In the genomic region with DNA sequence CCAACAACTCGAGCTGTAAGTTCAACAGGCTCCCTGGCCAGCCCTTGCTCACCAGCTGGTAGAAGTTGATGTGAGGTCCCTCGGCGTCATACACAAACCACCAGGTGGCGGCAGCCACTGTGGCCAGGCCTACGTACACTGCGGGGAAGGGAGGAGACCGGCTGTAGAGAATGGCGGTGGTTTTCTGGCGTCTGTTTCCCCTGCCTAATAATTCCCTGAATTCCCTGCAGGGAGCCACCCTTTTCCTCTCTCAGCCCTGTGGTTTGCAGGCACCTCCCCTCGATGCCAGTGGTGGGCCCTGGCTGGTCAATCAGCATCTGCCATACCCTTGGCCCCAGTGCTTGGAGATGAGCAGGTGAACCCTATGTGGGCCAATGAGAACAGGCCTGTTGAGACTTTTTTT, we compare ENCODE assay signal across 8 cellular contexts.
DNase-seq lines count a peak whose midpoint lies in the region; ATAC-seq and TF ChIP-seq lines count a peak whose summit lies in the region.

No MANE protein-coding gene starts in this region.

- peak; percentile 92 for TF ChIP-seq CTCF in 22Rv1 (IDR thresholded peaks at IDR 0.05)
- peak; percentile 31 for TF ChIP-seq CTCF in GM10266 (IDR thresholded peaks at IDR 0.05; ENCODE audit: control insufficient read depth, insufficient read depth, low read depth, missing control alignments)
- TF ChIP-seq CTCF in astrocyte of the cerebellum (IDR thresholded peaks at IDR 0.05; ENCODE audit: low read depth, low read length, missing control alignments) = peak; percentile 80

- DNase-seq in GM10266 (ENCODE audit: extremely low spot score) = no peak
- DNase-seq in NCI-H526 (lab: John Stamatoyannopoulos, UW) = peak; percentile 36 to 70
- DNase-seq in astrocyte of the cerebellum (ENCODE audit: low read depth) = peak; percentile 59
- peak; percentile 86 for DNase-seq in iPS-NIHi11 (ENCODE audit: low spot score)
- DNase-seq in stimulated activated CD8-positive, alpha-beta memory T cell treated with anti-CD3 and anti-CD28 coated beads, Interleukin-4, amount 100 ng/mL, for 48 hours = peak; percentile 44
- DNase-seq in NCI-H187 (lab: John Stamatoyannopoulos, UW) = no peak

- in situ Hi-C loops in astrocyte of the cerebellum (cut with HindIII; ENCODE audit: low sequenced_read_pairs) = no loop called here

- no peak overlapping the region for H3K4me3 ChIP-seq in astrocyte of the cerebellum (ENCODE audit: low read depth, low read length)

- no peak for ATAC-seq in GM19455 (IDR thresholded peaks at IDR 0.05; ENCODE audit: unreplicated experiment)

- H3K27ac ChIP-seq in 22Rv1 = no peak overlapping the region

Comparison
In these comparisons a context has a peak if more than half of its experiments do, and no peak if none do; other contexts are left out.
1. CTCF ChIP-seq: peak in every context shown above with its lines; median percentile 92 in 22Rv1; 80 in astrocyte of the cerebellum; 31 in GM10266.
2. DNase-seq: peak in NCI-H526 (2 of 2), astrocyte of the cerebellum (single experiment), iPS-NIHi11 (single experiment) and stimulated activated CD8-positive, alpha-beta memory T cell treated with anti-CD3 and anti-CD28 coated beads, Interleukin-4, amount 100 ng/mL, for 48 hours (single experiment); none in GM10266 (single experiment) and NCI-H187 (0 of 2).